ENCODE assay signal across 8 cellular contexts in genomic region chr14:92794961-92795360, GRCh38. TPM values are rescaled to one million over a fixed set of nuclear protein-coding genes. Genes with fewer than 3 reads are reported as not detected.
DNase-seq lines count a peak whose midpoint lies in the region; ATAC-seq, FAIRE-seq and TF ChIP-seq lines count a peak whose summit lies in the region.

No MANE protein-coding gene starts in this region.

- peak overlapping the region; percentile 91 for H3K27ac Mint-ChIP-seq in T-helper 1 cell treated with Interleukin-12 subunit alpha and Interleukin-12 subunit beta and Interleukin-4 antibody, amounts not matched to agents 30 μg/mL and 1 μg/mL, for 36 hours
- peak overlapping the region; percentile 94 for H3K27ac Mint-ChIP-seq in activated naive CD8-positive, alpha-beta T cell treated with anti-CD3 and anti-CD28 coated beads for 36 hours

- H4K20me1 ChIP-seq in keratinocyte (ENCODE audit: control insufficient read depth, extremely low read depth, insufficient read depth, low read length) = no peaks in the 10 kb centered on the region

- H3K9me3 ChIP-seq in keratinocyte (ENCODE audit: control insufficient read depth, low read depth, low read length) (no peaks in the 10 kb centered on the region), stomach smooth muscle (ENCODE audit: control insufficient read depth in 2 of 2, low read length in 2 of 2) (no peaks in the 10 kb centered on the region)

- H3K9me3 Mint-ChIP-seq in T-helper 1 cell treated with Interleukin-12 subunit alpha and Interleukin-12 subunit beta and Interleukin-4 antibody, amounts not matched to agents 30 μg/mL and 1 μg/mL, for 36 hours = peaks cover 8% of the 10 kb centered on the region
- H3K9me3 Mint-ChIP-seq in activated naive CD8-positive, alpha-beta T cell treated with anti-CD3 and anti-CD28 coated beads for 36 hours = peaks cover 17% of the 10 kb centered on the region

- no peaks in the 10 kb centered on the region for H3K9me1 ChIP-seq in keratinocyte (ENCODE audit: control insufficient read depth, extremely low read depth, insufficient read depth, low read length)

- H3K27me3 Mint-ChIP-seq in T-helper 1 cell treated with Interleukin-12 subunit alpha and Interleukin-12 subunit beta and Interleukin-4 antibody, amounts not matched to agents 30 μg/mL and 1 μg/mL, for 36 hours (ENCODE audit: low read depth) = peaks cover 5% of the 10 kb centered on the region
- H3K27me3 Mint-ChIP-seq in activated naive CD8-positive, alpha-beta T cell treated with anti-CD3 and anti-CD28 coated beads for 36 hours = no peaks in the 10 kb centered on the region

- H3K9ac ChIP-seq in keratinocyte (ENCODE audit: control insufficient read depth, extremely low read depth, insufficient read depth, low read length) = peak overlapping the region; percentile 97
- H3K9ac ChIP-seq in stomach smooth muscle (ENCODE audit: low read length in 2 of 2) = peak overlapping the region; percentile 97

- FAIRE-seq in keratinocyte (lab: Jason Lieb, UNC) = no peak

- TF ChIP-seq CTCF in keratinocyte (optimal IDR thresholded peaks at IDR 0.05 in 1 of 3, IDR thresholded peaks at IDR 0.05 in 1 of 3, conservative IDR thresholded peaks at IDR 0.05 in 1 of 3; ENCODE audit: extremely low read depth in 1 of 3, insufficient read depth in 2 of 3, low read length in 3 of 3) = no peak

- DNase-seq in T-helper 1 cell = no peak
- no peak for DNase-seq in activated naive CD8-positive, alpha-beta T cell treated with anti-CD3 and anti-CD28 coated beads for 36 hours
- DNase-seq in keratinocyte (ENCODE audit: low read depth, low spot score) = no peak
- no peak for DNase-seq in NCI-H2171 (lab: John Stamatoyannopoulos, UW)
- no peak for DNase-seq in NCI-H128 (lab: John Stamatoyannopoulos, UW; ENCODE audit: unreplicated experiment)

- H3K36me3 Mint-ChIP-seq in T-helper 1 cell treated with Interleukin-12 subunit alpha and Interleukin-12 subunit beta and Interleukin-4 antibody, amounts not matched to agents 30 μg/mL and 1 μg/mL, for 36 hours (ENCODE audit: low read depth) = peaks cover 14% of the 10 kb centered on the region
- H3K36me3 Mint-ChIP-seq in activated naive CD8-positive, alpha-beta T cell treated with anti-CD3 and anti-CD28 coated beads for 36 hours = peaks cover 19% of the 10 kb centered on the region

- H3K4me1 ChIP-seq in keratinocyte (ENCODE audit: control insufficient read depth, extremely low read depth, insufficient read depth, low read length) (peaks cover 21% of the 10 kb centered on the region), stomach smooth muscle (ENCODE audit: control insufficient read depth, insufficient read depth, low read length) (peaks cover 10% of the 10 kb centered on the region)

- ATAC-seq in HG02840 (IDR thresholded peaks at IDR 0.05; ENCODE audit: low FRiP score, unreplicated experiment) = no peak

- peak overlapping the region; percentile 95 for H3K4me3 Mint-ChIP-seq in T-helper 1 cell treated with Interleukin-12 subunit alpha and Interleukin-12 subunit beta and Interleukin-4 antibody, amounts not matched to agents 30 μg/mL and 1 μg/mL, for 36 hours
- H3K4me3 Mint-ChIP-seq in activated naive CD8-positive, alpha-beta T cell treated with anti-CD3 and anti-CD28 coated beads for 36 hours = peak overlapping the region; percentile 99

- H3K27ac ChIP-seq in keratinocyte (ENCODE audit: control insufficient read depth, insufficient read depth, low read length) (peak overlapping the region; percentile 90), stomach smooth muscle (ENCODE audit: low read length) (no peak overlapping the region)

- peak overlapping the region; percentile 85 for H2AFZ ChIP-seq in keratinocyte (ENCODE audit: control insufficient read depth, low read length)

- H3K4me3 ChIP-seq in keratinocyte (ENCODE audit: control insufficient read depth in 2 of 3, extremely low read depth in 1 of 3, insufficient read depth in 2 of 3, low read depth in 1 of 3, low read length in 3 of 3) = peak overlapping the region; percentile 91 to 94 (median 91)
- peak overlapping the region; percentile 98 to 99 for H3K4me3 ChIP-seq in stomach smooth muscle (ENCODE audit: low read length in 2 of 2)

- no peaks in the 10 kb centered on the region for H3K27me3 ChIP-seq in keratinocyte (ENCODE audit: control insufficient read depth, extremely low read depth, insufficient read depth, low read length)
- no peaks in the 10 kb centered on the region for H3K27me3 ChIP-seq in stomach smooth muscle (ENCODE audit: control insufficient read depth in 1 of 2, insufficient read depth in 2 of 2, low read length in 2 of 2)

- H3K36me3 ChIP-seq in keratinocyte (ENCODE audit: control insufficient read depth in 2 of 2, extremely low read depth in 1 of 2, insufficient read depth in 2 of 2, low read length in 2 of 2) (peaks cover 3 to 4% of the 10 kb centered on the region in 2 experiments), stomach smooth muscle (ENCODE audit: control insufficient read depth in 2 of 2, insufficient read depth in 2 of 2, low read length in 2 of 2) (peaks cover 11 to 12% of the 10 kb centered on the region in 2 donors)

- H3K4me2 ChIP-seq in keratinocyte (ENCODE audit: control insufficient read depth, extremely low read depth, insufficient read depth, low read depth, low read length) = peak overlapping the region; percentile 85

- peaks cover 22% of the 10 kb centered on the region for H3K4me1 Mint-ChIP-seq in T-helper 1 cell treated with Interleukin-12 subunit alpha and Interleukin-12 subunit beta and Interleukin-4 antibody, amounts not matched to agents 30 μg/mL and 1 μg/mL, for 36 hours (ENCODE audit: low read depth)
- H3K4me1 Mint-ChIP-seq in activated naive CD8-positive, alpha-beta T cell treated with anti-CD3 and anti-CD28 coated beads for 36 hours = peaks cover 38% of the 10 kb centered on the region

- peaks cover 39% of the 10 kb centered on the region for H3K79me2 ChIP-seq in keratinocyte (ENCODE audit: control insufficient read depth, insufficient read depth, low read length)

- dilution Hi-C loops in keratinocyte (cut with MboI; ENCODE audit: extremely low pct_ligation_motif_present, low sequenced_read_pairs) = no loop called here

RNA-seq across cellular contexts. Expression of gene GOLGA5, which starts 0.9 kb away (rescaled TPM):
- 10 to 100 TPM; 14.6 to 15.9 TPM for total RNA-seq in activated naive CD8-positive, alpha-beta T cell treated with anti-CD3 and anti-CD28 coated beads for 36 hours
- polyA plus RNA-seq in keratinocyte = 30.3 to 37.8 TPM (median 30.6 TPM) in 3 replicates
- polyA plus RNA-seq in keratinocyte (2011; ENCODE audit: low read depth) = 85.9 TPM
- 29.0 and 51.8 TPM in 2 replicates for polyA plus RNA-seq in keratinocyte (2011; cell fraction: cytosol; rRNA removed)
- 27.3 and 32.1 TPM in 2 replicates for polyA plus RNA-seq in keratinocyte (2011; cell fraction: nucleus; rRNA removed)
- polyA plus RNA-seq in keratinocyte (2012; ENCODE audit: low replicate concordance) = 20.5 and 24.5 TPM in 2 replicates
- 7.4 to 20.7 TPM (median 11.5 TPM) in 3 replicates for polyA minus RNA-seq in keratinocyte
- 16.5 TPM for polyA minus RNA-seq in keratinocyte (2011; cell fraction: cytosol; rRNA and poly(A)+ RNA removed)
- polyA minus RNA-seq in keratinocyte (2011; cell fraction: nucleus; rRNA and poly(A)+ RNA removed) = 10.3 and 20.5 TPM in 2 replicates

RNA-seq across cellular contexts. Expression of gene LGMN, which starts 46.5 kb away (rescaled TPM):
- total RNA-seq in activated naive CD8-positive, alpha-beta T cell treated with anti-CD3 and anti-CD28 coated beads for 36 hours = 1 to 10 TPM; 2.1 to 3.7 TPM
- 61.0 to 80.7 TPM (median 65.5 TPM) in 3 replicates for polyA plus RNA-seq in keratinocyte
- polyA plus RNA-seq in keratinocyte (2011; ENCODE audit: low read depth) = 29.5 TPM
- 35.6 and 41.4 TPM in 2 replicates for polyA plus RNA-seq in keratinocyte (2011; cell fraction: cytosol; rRNA removed)
- 133 and 165 TPM in 2 replicates for polyA plus RNA-seq in keratinocyte (2011; cell fraction: nucleus; rRNA removed)
- 30.6 and 52.1 TPM in 2 replicates for polyA plus RNA-seq in keratinocyte (2012; ENCODE audit: low replicate concordance)
- 44.6 to 49.5 TPM (median 45.4 TPM) in 3 replicates for polyA minus RNA-seq in keratinocyte
- 20.9 TPM for polyA minus RNA-seq in keratinocyte (2011; cell fraction: cytosol; rRNA and poly(A)+ RNA removed)
- polyA minus RNA-seq in keratinocyte (2011; cell fraction: nucleus; rRNA and poly(A)+ RNA removed) = 47.9 and 86.3 TPM in 2 replicates
